In genomic region chr2:36662638-36663037, GRCh38 we compare ENCODE assay signal across 1 cellular context.
TF ChIP-seq lines count a peak whose summit lies in the region.

No MANE protein-coding gene starts in this region.

TF ChIP-seq in K562, 482 proteins besides CTCF, POLR2A, EP300 and RAD21:
- no peak for TF ChIP-seq MAFK (IDR thresholded peaks at IDR 0.05; ENCODE audit: low read length)
- TF ChIP-seq NCOR1 (IDR thresholded peaks at IDR 0.05): no peak
- no peak for TF ChIP-seq DPF2 (IDR thresholded peaks at IDR 0.05)
- no peak for TF ChIP-seq ZNF766 (CRISPR knock-in tag; conservative IDR thresholded peaks at IDR 0.05)
- no peak for TF ChIP-seq ZNF764 (CRISPR knock-in tag; IDR thresholded peaks at IDR 0.05; ENCODE audit: low read depth)
- TF ChIP-seq ZNF140 (CRISPR knock-in tag; IDR thresholded peaks at IDR 0.05): no peak
- TF ChIP-seq KAT8 (IDR thresholded peaks at IDR 0.05; ENCODE audit: low read depth): no peak
